Comparison of ENCODE assay signal across 1 cellular context in genomic region chr14:23125933-23126524, GRCh38.
TF ChIP-seq lines count a peak whose summit lies in the region.

No MANE protein-coding gene starts in this region.

TF ChIP-seq in WTC11, 78 proteins besides CTCF, POLR2A, EP300 and RAD21 (continued from another document):
- TF ChIP-seq ERG (CRISPR knock-in tag; IDR thresholded peaks at IDR 0.05) (no peak), TCF7 (CRISPR knock-in tag; IDR thresholded peaks at IDR 0.05; ENCODE audit: low read depth) (no peak), ZBTB21 (CRISPR knock-in tag; IDR thresholded peaks at IDR 0.05; ENCODE audit: borderline replicate concordance) (no peak), ZNF423 (CRISPR knock-in tag; IDR thresholded peaks at IDR 0.05) (no peak)
